Comparison of ENCODE assay signal across 2 cellular contexts in genomic region chr10:69553328-69553727, GRCh38.
TF ChIP-seq lines count a peak whose summit lies in the region.

No MANE protein-coding gene starts in this region.

TF ChIP-seq in HepG2, 621 proteins besides CTCF, POLR2A, EP300 and RAD21:
- TF ChIP-seq TCF7 (IDR thresholded peaks at IDR 0.05; ENCODE audit: low read depth) (no peak), MAFK (conservative IDR thresholded peaks at IDR 0.05 in 1 of 2, IDR thresholded peaks at IDR 0.05 in 1 of 2; ENCODE audit: low read length in 2 of 2) (peak; percentile 46 to 65; a peak in 2 of 4 replicates)
TF ChIP-seq in HepG2: peak in this region for 1.

TF ChIP-seq in A549, 52 proteins besides CTCF, POLR2A, EP300 and RAD21:
- TF ChIP-seq CBX8 (IDR thresholded peaks at IDR 0.05) (no peak), MAFK (IDR thresholded peaks at IDR 0.05; ENCODE audit: partially characterized antibody) (peak; percentile 61), SREBF2 (IDR thresholded peaks at IDR 0.05) (no peak), HEYL (CRISPR knock-in tag; IDR thresholded peaks at IDR 0.05) (no peak)
